Comparison of ENCODE assay signal across 1 cellular context in the genomic region with DNA sequence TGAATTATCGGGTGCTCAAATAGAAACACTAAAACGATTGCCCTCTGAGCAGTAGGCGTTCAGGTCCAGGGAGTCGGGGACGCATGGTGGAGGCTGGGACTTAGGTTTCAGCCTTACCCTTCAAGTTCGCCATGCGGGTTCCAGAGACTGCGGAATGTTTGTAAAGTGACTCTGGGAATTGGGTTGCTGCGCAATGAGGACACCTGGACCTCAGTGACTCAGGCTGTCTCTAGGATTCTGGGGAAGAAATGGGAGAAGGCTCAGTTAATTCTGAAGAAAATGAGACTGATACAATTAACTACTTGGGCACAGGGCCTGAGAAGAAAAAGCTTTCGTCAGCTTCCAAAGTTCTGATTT.
TF ChIP-seq lines count a peak whose summit lies in the region.

No MANE protein-coding gene starts in this region.

TF ChIP-seq in HepG2, 621 proteins besides CTCF, POLR2A, EP300 and RAD21 (continued from another document and continues in another):
- TF ChIP-seq SKIL (CRISPR knock-in tag; IDR thresholded peaks at IDR 0.05; ENCODE audit: borderline replicate concordance) = no peak
- no peak for TF ChIP-seq KLF15 (CRISPR knock-in tag; IDR thresholded peaks at IDR 0.05; ENCODE audit: borderline replicate concordance)
- TF ChIP-seq ZNF770 (CRISPR knock-in tag; IDR thresholded peaks at IDR 0.05) = 0 out of 2 replicates have a peak, but pooled peaks have one; percentile 13
- TF ChIP-seq, protein P1, sequence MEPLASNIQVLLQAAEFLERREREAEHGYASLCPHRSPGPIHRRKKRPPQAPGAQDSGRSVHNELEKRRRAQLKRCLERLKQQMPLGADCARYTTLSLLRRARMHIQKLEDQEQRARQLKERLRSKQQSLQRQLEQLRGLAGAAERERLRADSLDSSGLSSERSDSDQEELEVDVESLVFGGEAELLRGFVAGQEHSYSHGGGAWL (CRISPR knock-in tag; IDR thresholded peaks at IDR 0.05) = 0 out of 2 replicates have a peak, but pooled peaks have one; percentile 7
- no peak for TF ChIP-seq ZNF556 (CRISPR knock-in tag; IDR thresholded peaks at IDR 0.05; ENCODE audit: borderline replicate concordance)
- no peak for TF ChIP-seq ZNF180 (CRISPR knock-in tag; IDR thresholded peaks at IDR 0.05; ENCODE audit: borderline replicate concordance, low read depth)
- TF ChIP-seq FOXA1 (IDR thresholded peaks at IDR 0.05) = no peak
- no peak for TF ChIP-seq FOXA1 (CRISPR knock-in tag; IDR thresholded peaks at IDR 0.05)
- no peak for TF ChIP-seq ZFY (CRISPR knock-in tag; IDR thresholded peaks at IDR 0.05)
- TF ChIP-seq ZNF678 (CRISPR knock-in tag; IDR thresholded peaks at IDR 0.05) = no peak
- no peak for TF ChIP-seq CCAR2 (optimal IDR thresholded peaks at IDR 0.05; ENCODE audit: low read depth, low read length)
- no peak for TF ChIP-seq ZSCAN29 (CRISPR knock-in tag; conservative IDR thresholded peaks at IDR 0.05)
- TF ChIP-seq ZNF20 (CRISPR knock-in tag; IDR thresholded peaks at IDR 0.05) = 0 out of 2 replicates have a peak, but pooled peaks have one; percentile 3
- no peak for TF ChIP-seq SRSF4 (IDR thresholded peaks at IDR 0.05; ENCODE audit: low read depth, low read length, poor library complexity, severe bottlenecking)
- TF ChIP-seq, protein P2, sequence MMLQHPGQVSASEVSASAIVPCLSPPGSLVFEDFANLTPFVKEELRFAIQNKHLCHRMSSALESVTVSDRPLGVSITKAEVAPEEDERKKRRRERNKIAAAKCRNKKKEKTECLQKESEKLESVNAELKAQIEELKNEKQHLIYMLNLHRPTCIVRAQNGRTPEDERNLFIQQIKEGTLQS (CRISPR knock-in tag; IDR thresholded peaks at IDR 0.05) = no peak
- no peak for TF ChIP-seq EEA1 (CRISPR knock-in tag; IDR thresholded peaks at IDR 0.05; ENCODE audit: borderline replicate concordance)
- TF ChIP-seq ZBTB7A (CRISPR knock-in tag; IDR thresholded peaks at IDR 0.05) = no peak
- no peak for TF ChIP-seq ZNF142 (CRISPR knock-in tag; IDR thresholded peaks at IDR 0.05)
- TF ChIP-seq ZNF724P (CRISPR knock-in tag; IDR thresholded peaks at IDR 0.05; ENCODE audit: borderline replicate concordance) = no peak
- no peak for TF ChIP-seq KDM1A (CRISPR knock-in tag; IDR thresholded peaks at IDR 0.05)
- peak; percentile 80; the same call in 1 of the 2 replicates for TF ChIP-seq ZNF3 (CRISPR knock-in tag; IDR thresholded peaks at IDR 0.05)
- no peak for TF ChIP-seq TFAP4 (IDR thresholded peaks at IDR 0.05; ENCODE audit: borderline replicate concordance, low read depth)
- TF ChIP-seq, protein P3, sequence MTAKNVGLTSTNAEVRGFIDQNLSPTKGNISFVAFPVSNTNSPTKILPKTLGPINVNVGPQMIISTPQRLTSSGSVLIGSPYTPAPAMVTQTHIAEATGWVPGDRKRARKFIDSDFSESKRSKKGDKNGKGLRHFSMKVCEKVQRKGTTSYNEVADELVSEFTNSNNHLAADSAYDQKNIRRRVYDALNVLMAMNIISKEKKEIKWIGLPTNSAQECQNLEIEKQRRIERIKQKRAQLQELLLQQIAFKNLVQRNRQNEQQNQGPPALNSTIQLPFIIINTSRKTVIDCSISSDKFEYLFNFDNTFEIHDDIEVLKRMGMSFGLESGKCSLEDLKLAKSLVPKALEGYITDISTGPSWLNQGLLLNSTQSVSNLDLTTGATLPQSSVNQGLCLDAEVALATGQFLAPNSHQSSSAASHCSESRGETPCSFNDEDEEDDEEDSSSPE (CRISPR knock-in tag; IDR thresholded peaks at IDR 0.05) = no peak
- TF ChIP-seq NAIF1 (CRISPR knock-in tag; IDR thresholded peaks at IDR 0.05; ENCODE audit: borderline replicate concordance) = peak; percentile 97
- TF ChIP-seq MYNN (CRISPR knock-in tag; IDR thresholded peaks at IDR 0.05; ENCODE audit: low read depth) = no peak
- peak; percentile 16 for TF ChIP-seq TEAD3 (CRISPR knock-in tag; optimal IDR thresholded peaks at IDR 0.05; ENCODE audit: borderline replicate concordance)
- TF ChIP-seq HOXA3 (CRISPR knock-in tag; IDR thresholded peaks at IDR 0.05) = no peak
- TF ChIP-seq SIX1 (CRISPR knock-in tag; IDR thresholded peaks at IDR 0.05; ENCODE audit: borderline replicate concordance) = no peak
- TF ChIP-seq MAFG (CRISPR knock-in tag; IDR thresholded peaks at IDR 0.05) = no peak
- TF ChIP-seq, protein P4, sequence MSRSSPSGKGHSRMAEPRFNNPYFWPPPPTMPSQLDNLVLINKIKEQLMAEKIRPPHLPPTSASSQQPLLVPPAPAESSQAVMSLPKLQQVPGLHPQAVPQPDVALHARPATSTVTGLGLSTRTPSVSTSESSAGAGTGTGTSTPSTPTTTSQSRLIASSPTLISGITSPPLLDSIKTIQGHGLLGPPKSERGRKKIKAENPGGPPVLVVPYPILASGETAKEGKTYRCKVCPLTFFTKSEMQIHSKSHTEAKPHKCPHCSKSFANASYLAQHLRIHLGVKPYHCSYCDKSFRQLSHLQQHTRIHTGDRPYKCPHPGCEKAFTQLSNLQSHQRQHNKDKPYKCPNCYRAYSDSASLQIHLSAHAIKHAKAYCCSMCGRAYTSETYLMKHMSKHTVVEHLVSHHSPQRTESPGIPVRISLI (CRISPR knock-in tag; IDR thresholded peaks at IDR 0.05; ENCODE audit: borderline replicate concordance) = peak; percentile 25; the same call in 1 of the 2 replicates
- no peak for TF ChIP-seq ZNF879 (CRISPR knock-in tag; IDR thresholded peaks at IDR 0.05)
- TF ChIP-seq ZNF232 (CRISPR knock-in tag; IDR thresholded peaks at IDR 0.05; ENCODE audit: borderline replicate concordance) = no peak
- TF ChIP-seq, protein P5, sequence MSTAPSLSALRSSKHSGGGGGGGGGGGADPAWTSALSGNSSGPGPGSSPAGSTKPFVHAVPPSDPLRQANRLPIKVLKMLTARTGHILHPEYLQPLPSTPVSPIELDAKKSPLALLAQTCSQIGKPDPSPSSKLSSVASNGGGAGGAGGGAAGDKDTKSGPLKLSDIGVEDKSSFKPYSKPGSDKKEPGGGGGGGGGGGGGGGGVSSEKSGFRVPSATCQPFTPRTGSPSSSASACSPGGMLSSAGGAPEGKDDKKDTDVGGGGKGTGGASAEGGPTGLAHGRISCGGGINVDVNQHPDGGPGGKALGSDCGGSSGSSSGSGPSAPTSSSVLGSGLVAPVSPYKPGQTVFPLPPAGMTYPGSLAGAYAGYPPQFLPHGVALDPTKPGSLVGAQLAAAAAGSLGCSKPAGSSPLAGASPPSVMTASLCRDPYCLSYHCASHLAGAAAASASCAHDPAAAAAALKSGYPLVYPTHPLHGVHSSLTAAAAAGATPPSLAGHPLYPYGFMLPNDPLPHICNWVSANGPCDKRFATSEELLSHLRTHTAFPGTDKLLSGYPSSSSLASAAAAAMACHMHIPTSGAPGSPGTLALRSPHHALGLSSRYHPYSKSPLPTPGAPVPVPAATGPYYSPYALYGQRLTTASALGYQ (CRISPR knock-in tag; IDR thresholded peaks at IDR 0.05) = no peak
- TF ChIP-seq MIXL1 (CRISPR knock-in tag; IDR thresholded peaks at IDR 0.05) = no peak
- TF ChIP-seq, protein P6, sequence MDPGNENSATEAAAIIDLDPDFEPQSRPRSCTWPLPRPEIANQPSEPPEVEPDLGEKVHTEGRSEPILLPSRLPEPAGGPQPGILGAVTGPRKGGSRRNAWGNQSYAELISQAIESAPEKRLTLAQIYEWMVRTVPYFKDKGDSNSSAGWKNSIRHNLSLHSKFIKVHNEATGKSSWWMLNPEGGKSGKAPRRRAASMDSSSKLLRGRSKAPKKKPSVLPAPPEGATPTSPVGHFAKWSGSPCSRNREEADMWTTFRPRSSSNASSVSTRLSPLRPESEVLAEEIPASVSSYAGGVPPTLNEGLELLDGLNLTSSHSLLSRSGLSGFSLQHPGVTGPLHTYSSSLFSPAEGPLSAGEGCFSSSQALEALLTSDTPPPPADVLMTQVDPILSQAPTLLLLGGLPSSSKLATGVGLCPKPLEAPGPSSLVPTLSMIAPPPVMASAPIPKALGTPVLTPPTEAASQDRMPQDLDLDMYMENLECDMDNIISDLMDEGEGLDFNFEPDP (CRISPR knock-in tag; conservative IDR thresholded peaks at IDR 0.05) = no peak
- TF ChIP-seq ZNF749 (CRISPR knock-in tag; IDR thresholded peaks at IDR 0.05; ENCODE audit: borderline replicate concordance) = no peak
- TF ChIP-seq YEATS4 (CRISPR knock-in tag; IDR thresholded peaks at IDR 0.05; ENCODE audit: borderline replicate concordance) = 0 out of 2 replicates have a peak, but pooled peaks have one; percentile 1
- no peak for TF ChIP-seq ZNF792 (CRISPR knock-in tag; IDR thresholded peaks at IDR 0.05)
- TF ChIP-seq HNRNPLL (IDR thresholded peaks at IDR 0.05; ENCODE audit: low read depth, low read length, poor library complexity, severe bottlenecking) = peak; percentile 86
- no peak for TF ChIP-seq ZNF550 (CRISPR knock-in tag; IDR thresholded peaks at IDR 0.05; ENCODE audit: borderline replicate concordance)
- TF ChIP-seq ZNF205 (CRISPR knock-in tag; IDR thresholded peaks at IDR 0.05) = no peak
- TF ChIP-seq TRIM22 (IDR thresholded peaks at IDR 0.05) = no peak
